ENCODE assay signal across 1 cellular context in the genomic region with DNA sequence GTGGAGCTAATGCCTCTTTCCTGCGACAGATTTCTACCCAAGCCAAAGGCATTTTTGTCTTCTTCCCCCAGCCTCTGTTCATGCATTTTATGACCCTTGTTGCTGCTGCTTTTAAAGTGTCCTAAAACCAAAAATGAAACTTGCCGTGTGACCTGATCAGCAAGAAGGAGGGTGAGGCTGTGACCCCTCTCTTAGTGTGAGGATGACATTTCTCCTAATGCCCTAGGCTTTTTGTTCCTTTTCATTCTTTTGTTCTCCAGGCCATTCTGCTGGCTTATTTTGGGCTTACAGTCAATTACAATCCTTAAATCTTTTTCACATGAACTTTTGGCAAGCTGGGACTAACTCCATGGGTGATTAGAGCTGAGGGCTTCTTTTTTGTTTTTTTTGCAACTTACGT.
TF ChIP-seq lines count a peak whose summit lies in the region.

No MANE protein-coding gene starts in this region.

TF ChIP-seq in HepG2, 621 proteins besides CTCF, POLR2A, EP300 and RAD21 (continued from another document):
- TF ChIP-seq, protein P1, sequence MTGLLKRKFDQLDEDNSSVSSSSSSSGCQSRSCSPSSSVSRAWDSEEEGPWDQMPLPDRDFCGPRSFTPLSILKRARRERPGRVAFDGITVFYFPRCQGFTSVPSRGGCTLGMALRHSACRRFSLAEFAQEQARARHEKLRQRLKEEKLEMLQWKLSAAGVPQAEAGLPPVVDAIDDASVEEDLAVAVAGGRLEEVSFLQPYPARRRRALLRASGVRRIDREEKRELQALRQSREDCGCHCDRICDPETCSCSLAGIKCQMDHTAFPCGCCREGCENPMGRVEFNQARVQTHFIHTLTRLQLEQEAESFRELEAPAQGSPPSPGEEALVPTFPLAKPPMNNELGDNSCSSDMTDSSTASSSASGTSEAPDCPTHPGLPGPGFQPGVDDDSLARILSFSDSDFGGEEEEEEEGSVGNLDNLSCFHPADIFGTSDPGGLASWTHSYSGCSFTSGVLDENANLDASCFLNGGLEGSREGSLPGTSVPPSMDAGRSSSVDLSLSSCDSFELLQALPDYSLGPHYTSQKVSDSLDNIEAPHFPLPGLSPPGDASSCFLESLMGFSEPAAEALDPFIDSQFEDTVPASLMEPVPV (CRISPR knock-in tag; IDR thresholded peaks at IDR 0.05) = no peak
- TF ChIP-seq AGO2 (optimal IDR thresholded peaks at IDR 0.05; ENCODE audit: low read depth, low read length) (no peak), DNMT1 (CRISPR knock-in tag; IDR thresholded peaks at IDR 0.05) (no peak), ZGPAT (CRISPR knock-in tag; IDR thresholded peaks at IDR 0.05) (no peak), RFX3 (CRISPR knock-in tag; IDR thresholded peaks at IDR 0.05) (no peak), SP2 (CRISPR knock-in tag; IDR thresholded peaks at IDR 0.05) (no peak), ZC3H13 (CRISPR knock-in tag; IDR thresholded peaks at IDR 0.05) (no peak), ZNF33B (CRISPR knock-in tag; IDR thresholded peaks at IDR 0.05) (no peak)
- TF ChIP-seq, protein P2, sequence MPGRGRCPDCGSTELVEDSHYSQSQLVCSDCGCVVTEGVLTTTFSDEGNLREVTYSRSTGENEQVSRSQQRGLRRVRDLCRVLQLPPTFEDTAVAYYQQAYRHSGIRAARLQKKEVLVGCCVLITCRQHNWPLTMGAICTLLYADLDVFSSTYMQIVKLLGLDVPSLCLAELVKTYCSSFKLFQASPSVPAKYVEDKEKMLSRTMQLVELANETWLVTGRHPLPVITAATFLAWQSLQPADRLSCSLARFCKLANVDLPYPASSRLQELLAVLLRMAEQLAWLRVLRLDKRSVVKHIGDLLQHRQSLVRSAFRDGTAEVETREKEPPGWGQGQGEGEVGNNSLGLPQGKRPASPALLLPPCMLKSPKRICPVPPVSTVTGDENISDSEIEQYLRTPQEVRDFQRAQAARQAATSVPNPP (CRISPR knock-in tag; IDR thresholded peaks at IDR 0.05) = no peak
- TF ChIP-seq, protein P3, sequence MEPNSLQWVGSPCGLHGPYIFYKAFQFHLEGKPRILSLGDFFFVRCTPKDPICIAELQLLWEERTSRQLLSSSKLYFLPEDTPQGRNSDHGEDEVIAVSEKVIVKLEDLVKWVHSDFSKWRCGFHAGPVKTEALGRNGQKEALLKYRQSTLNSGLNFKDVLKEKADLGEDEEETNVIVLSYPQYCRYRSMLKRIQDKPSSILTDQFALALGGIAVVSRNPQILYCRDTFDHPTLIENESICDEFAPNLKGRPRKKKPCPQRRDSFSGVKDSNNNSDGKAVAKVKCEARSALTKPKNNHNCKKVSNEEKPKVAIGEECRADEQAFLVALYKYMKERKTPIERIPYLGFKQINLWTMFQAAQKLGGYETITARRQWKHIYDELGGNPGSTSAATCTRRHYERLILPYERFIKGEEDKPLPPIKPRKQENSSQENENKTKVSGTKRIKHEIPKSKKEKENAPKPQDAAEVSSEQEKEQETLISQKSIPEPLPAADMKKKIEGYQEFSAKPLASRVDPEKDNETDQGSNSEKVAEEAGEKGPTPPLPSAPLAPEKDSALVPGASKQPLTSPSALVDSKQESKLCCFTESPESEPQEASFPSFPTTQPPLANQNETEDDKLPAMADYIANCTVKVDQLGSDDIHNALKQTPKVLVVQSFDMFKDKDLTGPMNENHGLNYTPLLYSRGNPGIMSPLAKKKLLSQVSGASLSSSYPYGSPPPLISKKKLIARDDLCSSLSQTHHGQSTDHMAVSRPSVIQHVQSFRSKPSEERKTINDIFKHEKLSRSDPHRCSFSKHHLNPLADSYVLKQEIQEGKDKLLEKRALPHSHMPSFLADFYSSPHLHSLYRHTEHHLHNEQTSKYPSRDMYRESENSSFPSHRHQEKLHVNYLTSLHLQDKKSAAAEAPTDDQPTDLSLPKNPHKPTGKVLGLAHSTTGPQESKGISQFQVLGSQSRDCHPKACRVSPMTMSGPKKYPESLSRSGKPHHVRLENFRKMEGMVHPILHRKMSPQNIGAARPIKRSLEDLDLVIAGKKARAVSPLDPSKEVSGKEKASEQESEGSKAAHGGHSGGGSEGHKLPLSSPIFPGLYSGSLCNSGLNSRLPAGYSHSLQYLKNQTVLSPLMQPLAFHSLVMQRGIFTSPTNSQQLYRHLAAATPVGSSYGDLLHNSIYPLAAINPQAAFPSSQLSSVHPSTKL (CRISPR knock-in tag; IDR thresholded peaks at IDR 0.05) = no peak
